18 cellular contexts compared by ENCODE assay signal in the genomic region with DNA sequence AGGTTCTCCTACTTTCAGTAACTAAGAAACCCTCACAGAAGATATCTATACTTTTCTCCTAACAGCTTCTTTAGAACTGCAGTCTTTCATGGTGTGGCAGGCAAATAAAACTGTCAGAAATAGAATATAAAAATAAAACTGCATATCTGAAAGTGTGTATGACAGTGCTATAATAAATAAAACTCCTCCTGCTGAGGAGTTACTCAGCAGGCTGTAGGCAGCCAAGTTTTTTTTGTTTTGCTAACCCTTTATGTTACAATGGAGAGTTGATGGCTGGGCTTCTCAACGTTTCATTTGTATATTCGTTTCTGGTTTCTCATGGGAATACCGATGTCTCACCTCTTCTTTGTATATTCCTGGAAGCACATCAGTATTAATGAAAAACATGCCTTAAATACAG. TPM values are rescaled to one million over a fixed set of nuclear protein-coding genes. Genes with fewer than 3 reads are reported as not detected.
DNase-seq lines count a peak whose midpoint lies in the region; ATAC-seq and TF ChIP-seq lines count a peak whose summit lies in the region.
"Had no signal": no experiment of that assay in that cellular context is flagged by ENCODE, and none has a peak within 500 bp of the region (broad histone marks: within the 10 kb centered on the region; RNA-seq: fewer than 3 reads in every experiment).

No MANE protein-coding gene starts in this region.

- H3K27me3 Mint-ChIP-seq in GM23338 (ENCODE audit: insufficient read depth, low read depth, poor library complexity) = no peaks in the 10 kb centered on the region
- no peaks in the 10 kb centered on the region for H3K27me3 Mint-ChIP-seq in endodermal cell (ENCODE audit: insufficient read depth)
- peaks cover 0 to 2% of the 10 kb centered on the region in 2 donors for H3K27me3 Mint-ChIP-seq in CD8-positive, alpha-beta memory T cell
- no peaks in the 10 kb centered on the region for H3K27me3 Mint-ChIP-seq in activated CD4-positive, alpha-beta T cell treated with anti-CD3 and anti-CD28 coated beads, Interleukin-2, amount 10 ng/mL, durations not matched to agents 24 days and 14 days
- H3K27me3 Mint-ChIP-seq: CD4-positive, CD25-positive, alpha-beta regulatory T cell had no signal

- TF ChIP-seq CTCF in GM23338 (conservative IDR thresholded peaks at IDR 0.05; ENCODE audit: low read depth in 2 of 2) (no peak), endodermal cell (conservative IDR thresholded peaks at IDR 0.05) (no peak), lower leg skin (IDR thresholded peaks at IDR 0.05) (no peak)

- no peaks in the 10 kb centered on the region for H3F3A ChIP-seq in GM23338 (replicated peaks; ENCODE audit: low read depth)

- H3K4me1 Mint-ChIP-seq in GM23338 (peaks cover 12% of the 10 kb centered on the region), endodermal cell (peaks cover 2% of the 10 kb centered on the region)
- no peaks in the 10 kb centered on the region for H3K4me1 Mint-ChIP-seq in CD8-positive, alpha-beta memory T cell
- H3K4me1 Mint-ChIP-seq in activated CD4-positive, alpha-beta T cell treated with anti-CD3 and anti-CD28 coated beads, Interleukin-2, amount 10 ng/mL, durations not matched to agents 24 days and 14 days = no peaks in the 10 kb centered on the region
- H3K4me1 Mint-ChIP-seq: CD4-positive, CD25-positive, alpha-beta regulatory T cell had no signal

- DNase-seq in GM23338 (ENCODE audit: low spot score) (peak; percentile 40), NT2/D1 (ENCODE audit: low read depth, low spot score) (peak; percentile 16), endodermal cell (no peak), myocyte (ENCODE audit: low read depth) (peak; percentile 11), lower leg skin (ENCODE audit: low spot score in 2 of 2) (no peak), nucleus accumbens (lab: John Stamatoyannopoulos, UW) (no peak)
- no peak for DNase-seq in CD8-positive, alpha-beta memory T cell
- DNase-seq in activated CD4-positive, alpha-beta T cell treated with anti-CD3 and anti-CD28 coated beads, Interleukin-2, amount 10 ng/mL, durations not matched to agents 24 days and 14 days = no peak
- DNase-seq: BE2C; CD4-positive, CD25-positive, alpha-beta regulatory T cell; DMS53; EL; HCEC 1CT; NCI-H1105 treated with DMSO at 0.1 percent for 48 hours; NCI-H1694; NCI-H2227 treated with DMSO at 0.1 percent for 48 hours; NCI-H510A treated with DMSO at 0.1 percent for 48 hours had no signal

- H4K20me1 ChIP-seq in GM23338 (replicated peaks; ENCODE audit: insufficient read depth) = no peaks in the 10 kb centered on the region

- no peak overlapping the region for H3K27ac ChIP-seq in GM23338 (ENCODE audit: low read depth)
- no peak overlapping the region for H3K27ac ChIP-seq in endodermal cell (ENCODE audit: low read depth, low read length)
- H3K27ac ChIP-seq in CD8-positive, alpha-beta memory T cell (ENCODE audit: low read depth, low read length) = no peak overlapping the region

- no peaks in the 10 kb centered on the region for H3K9me2 ChIP-seq in GM23338 (ENCODE audit: insufficient read depth)

- no peak overlapping the region for H3K4me3 Mint-ChIP-seq in GM23338
- H3K4me3 Mint-ChIP-seq in endodermal cell = no peak overlapping the region
- H3K4me3 Mint-ChIP-seq in CD8-positive, alpha-beta memory T cell = no peak overlapping the region
- no peak overlapping the region for H3K4me3 Mint-ChIP-seq in activated CD4-positive, alpha-beta T cell treated with anti-CD3 and anti-CD28 coated beads, Interleukin-2, amount 10 ng/mL, durations not matched to agents 24 days and 14 days
- H3K4me3 Mint-ChIP-seq: CD4-positive, CD25-positive, alpha-beta regulatory T cell had no signal

- H3K4me3 ChIP-seq in GM23338 (no peak overlapping the region), NT2/D1 (ENCODE audit: insufficient read length, low read depth) (no peak overlapping the region), endodermal cell (ENCODE audit: low read length) (no peak overlapping the region), lower leg skin (ENCODE audit: low read depth, poor library complexity, severe bottlenecking) (no peak overlapping the region)
- no peak overlapping the region for H3K4me3 ChIP-seq in CD8-positive, alpha-beta memory T cell (ENCODE audit: low read length)

- no peak for TF ChIP-seq POLR2A in lower leg skin (IDR thresholded peaks at IDR 0.05)

- CTCF ChIA-PET in CD8-positive, alpha-beta memory T cell (lab: Charles Lee) = no interaction called here

- no peaks in the 10 kb centered on the region for H3K27me3 ChIP-seq in GM23338 (ENCODE audit: insufficient read depth)
- H3K27me3 ChIP-seq in NT2/D1 (ENCODE audit: insufficient read depth, insufficient read length) = no peaks in the 10 kb centered on the region
- H3K27me3 ChIP-seq in endodermal cell (ENCODE audit: control insufficient read depth, insufficient read depth, low read length, poor library complexity, severe bottlenecking) = no peaks in the 10 kb centered on the region
- no peaks in the 10 kb centered on the region for H3K27me3 ChIP-seq in CD8-positive, alpha-beta memory T cell (ENCODE audit: insufficient read depth, low read length, poor library complexity, severe bottlenecking)
- H3K27me3 ChIP-seq: BE2C had no signal

- H3K9me3 ChIP-seq in NT2/D1 (ENCODE audit: insufficient read depth, low read length) = no peaks in the 10 kb centered on the region
- no peaks in the 10 kb centered on the region for H3K9me3 ChIP-seq in endodermal cell (ENCODE audit: control insufficient read depth, low read length)
- H3K9me3 ChIP-seq in CD8-positive, alpha-beta memory T cell (ENCODE audit: low read length) = no peaks in the 10 kb centered on the region
- H3K9me3 ChIP-seq: BE2C had no signal

- H3K36me3 ChIP-seq in GM23338 (ENCODE audit: insufficient read depth) (no peaks in the 10 kb centered on the region), NT2/D1 (ENCODE audit: insufficient read depth, insufficient read length, low read length) (no peaks in the 10 kb centered on the region), endodermal cell (ENCODE audit: control insufficient read depth, insufficient read depth, low read length) (no peaks in the 10 kb centered on the region)
- no peaks in the 10 kb centered on the region for H3K36me3 ChIP-seq in CD8-positive, alpha-beta memory T cell (ENCODE audit: insufficient read depth, low read length)
- H3K36me3 ChIP-seq: BE2C had no signal

- POLR2A ChIA-PET in CD8-positive, alpha-beta memory T cell (lab: Charles Lee) = no interaction called here

- H3K4me2 ChIP-seq in GM23338 = 0 out of 2 replicates have a peak overlapping the region, but pooled peaks have one; percentile 26

- H3K9ac ChIP-seq in NT2/D1 (ENCODE audit: insufficient read length, low read depth) = no peak overlapping the region
- H3K9ac ChIP-seq in endodermal cell (ENCODE audit: extremely low read depth, low read length, poor library complexity, severe bottlenecking) = no peak overlapping the region

- H3K79me2 ChIP-seq in GM23338 (replicated peaks; ENCODE audit: insufficient read depth) = no peaks in the 10 kb centered on the region

- WGBS in endodermal cell (ENCODE audit: insufficient coverage in 1 of 2, insufficient read length in 1 of 2), 2 experiments = 33 to 45% methylated on average over 1 to 3 of the region's 3 CpGs
- 31 to 53% methylated on average over 3 of the region's 3 CpGs for WGBS in lower leg skin, 2 donors

- H3K9me3 Mint-ChIP-seq in GM23338 (peaks cover under 1% of the 10 kb centered on the region; the same call in 1 of the 3 replicates), endodermal cell (peaks cover 2% of the 10 kb centered on the region)
- H3K9me3 Mint-ChIP-seq in CD8-positive, alpha-beta memory T cell = no peaks in the 10 kb centered on the region
- H3K9me3 Mint-ChIP-seq in activated CD4-positive, alpha-beta T cell treated with anti-CD3 and anti-CD28 coated beads, Interleukin-2, amount 10 ng/mL, durations not matched to agents 24 days and 14 days = no peaks in the 10 kb centered on the region

- peak; percentile 51; the same call in 2 of the 3 replicates for ATAC-seq in GM23338

- H3K36me3 Mint-ChIP-seq in GM23338 (ENCODE audit: low read depth) = peaks cover 5% of the 10 kb centered on the region; the same call in 2 of the 3 replicates
- no peaks in the 10 kb centered on the region for H3K36me3 Mint-ChIP-seq in endodermal cell (ENCODE audit: low read depth)
- no peaks in the 10 kb centered on the region for H3K36me3 Mint-ChIP-seq in CD8-positive, alpha-beta memory T cell
- H3K36me3 Mint-ChIP-seq in activated CD4-positive, alpha-beta T cell treated with anti-CD3 and anti-CD28 coated beads, Interleukin-2, amount 10 ng/mL, durations not matched to agents 24 days and 14 days (ENCODE audit: low read depth) = no peaks in the 10 kb centered on the region
- H3K36me3 Mint-ChIP-seq: CD4-positive, CD25-positive, alpha-beta regulatory T cell had no signal

- H2AFZ ChIP-seq in GM23338 = no peak overlapping the region

- H3K4me1 ChIP-seq in GM23338 (ENCODE audit: insufficient read depth) (no peaks in the 10 kb centered on the region), NT2/D1 (ENCODE audit: insufficient read depth, insufficient read length) (no peaks in the 10 kb centered on the region), endodermal cell (ENCODE audit: control insufficient read depth, insufficient read depth, low read length) (no peaks in the 10 kb centered on the region)
- H3K4me1 ChIP-seq in CD8-positive, alpha-beta memory T cell (ENCODE audit: insufficient read depth, low read length) = no peaks in the 10 kb centered on the region
- H3K4me1 ChIP-seq: BE2C had no signal

- intact Hi-C loops in lower leg skin (cut with DNase I; ENCODE audit: low total_unique reads) = no loop called here
- intact Hi-C loops in activated CD4-positive, alpha-beta T cell treated with anti-CD3 and anti-CD28 coated beads, Interleukin-2, amount 10 ng/mL, durations not matched to agents 24 days and 14 days (cut with micrococcal nuclease) = no loop called here

- H3K27ac Mint-ChIP-seq in GM23338 (peak overlapping the region; percentile 92), endodermal cell (peak overlapping the region; percentile 75)
- H3K27ac Mint-ChIP-seq in CD8-positive, alpha-beta memory T cell = no peak overlapping the region
- H3K27ac Mint-ChIP-seq in activated CD4-positive, alpha-beta T cell treated with anti-CD3 and anti-CD28 coated beads, Interleukin-2, amount 10 ng/mL, durations not matched to agents 24 days and 14 days = no peak overlapping the region
- H3K27ac Mint-ChIP-seq: CD4-positive, CD25-positive, alpha-beta regulatory T cell had no signal

TF ChIP-seq in GM23338, 12 proteins besides CTCF, POLR2A, EP300 and RAD21 (continues in another document):
- TF ChIP-seq NANOG (IDR thresholded peaks at IDR 0.05; ENCODE audit: borderline replicate concordance) = peak; percentile 45; the same call in 1 of the 2 replicates

RNA-seq across cellular contexts. Expression of gene UGT2B10, which starts 18.2 kb away (rescaled TPM):
- total RNA-seq in GM23338 (2014; rRNA removed; shearing (Covaris generic)) = not detected in 2 replicates
- polyA plus RNA-seq in GM23338 (2016; fragmentation: Nextera tagmentation; extraction: Ambion mirVana) = not detected in 2 replicates
- total RNA-seq in endodermal cell (not detected), myocyte (not detected in 2 replicates), lower leg skin (not detected)
- not detected for polyA plus RNA-seq in endodermal cell (2013, experiment 1 of 2)
- not detected for polyA plus RNA-seq in endodermal cell (2013, experiment 2 of 2)
- polyA plus RNA-seq in myocyte (2012) = not detected
- not detected for total RNA-seq in CD8-positive, alpha-beta memory T cell
- polyA plus RNA-seq in CD8-positive, alpha-beta memory T cell = not detected
- not detected in 2 replicates for total RNA-seq in activated CD4-positive, alpha-beta T cell treated with anti-CD3 and anti-CD28 coated beads, Interleukin-2, amount 10 ng/mL, durations not matched to agents 24 days and 14 days
- total RNA-seq: A172; CD4-positive, CD25-positive, alpha-beta regulatory T cell had no signal
- polyA plus RNA-seq: CD4-positive, CD25-positive, alpha-beta regulatory T cell had no signal

Comparison
In these comparisons a context has a peak if more than half of its experiments do, and no peak if none do; other contexts are left out.
1. DNase-seq: peak in GM23338 (single experiment), NT2/D1 (single experiment) and myocyte (single experiment); none in endodermal cell (single experiment), lower leg skin (0 of 2), CD8-positive, alpha-beta memory T cell (0 of 5), nucleus accumbens (0 of 56) and activated CD4-positive, alpha-beta T cell treated with anti-CD3 and anti-CD28 coated beads, Interleukin-2, amount 10 ng/mL, durations not matched to agents 24 days and 14 days (single experiment).
2. H3K27ac Mint-ChIP-seq: peak in GM23338 (single experiment) and endodermal cell (single experiment); none in CD8-positive, alpha-beta memory T cell (0 of 8) and activated CD4-positive, alpha-beta T cell treated with anti-CD3 and anti-CD28 coated beads, Interleukin-2, amount 10 ng/mL, durations not matched to agents 24 days and 14 days (single experiment).